20 cellular contexts compared by ENCODE assay signal in genomic region chr10:122230222-122230621, GRCh38. TPM values are rescaled to one million over a fixed set of nuclear protein-coding genes. Genes with fewer than 3 reads are reported as not detected.
"Had no signal": no experiment of that assay in that cellular context is flagged by ENCODE, and none has a peak within 500 bp of the region (broad histone marks: within the 10 kb centered on the region; RNA-seq: fewer than 3 reads in every experiment).

No MANE protein-coding gene starts in this region.

- H3K4me1 Mint-ChIP-seq: IgD-negative memory B cell had no signal

- ATAC-seq: K562, Right ventricle myocardium inferior, SK-N-SH treated with all-trans-retinoic acid at 6 μM for 48 hours had no signal

- H3K9me3 Mint-ChIP-seq: IgD-negative memory B cell had no signal

- H3K4me3 Mint-ChIP-seq: IgD-negative memory B cell had no signal

- FAIRE-seq: HTR-8/SVneo, K562 had no signal

- H3K27me3 ChIP-seq: SJCRH30 had no signal

- H3K4me3 ChIP-seq: K562, SJCRH30 had no signal

- H3K27ac Mint-ChIP-seq: IgD-negative memory B cell had no signal

- DNase-seq: Kasumi-1, MM.1S, NCI-H1105, NCI-H1417 treated with DMSO at 0.1 percent for 48 hours, NCI-H146, NCI-H1694 treated with DMSO at 0.1 percent for 48 hours, NCI-H1930, NCI-H2081, NCI-H2107, NCI-H2227 treated with DMSO at 0.1 percent for 48 hours, NCI-H524 treated with DMSO at 0.1 percent for 48 hours, NCI-H69, NCI-H774, SHP77 treated with DMSO at 0.1 percent for 48 hours, SJCRH30 had no signal

- H3K36me3 Mint-ChIP-seq: IgD-negative memory B cell had no signal

RNA-seq across cellular contexts. Expression of gene BTBD16, which starts 40.9 kb away (rescaled TPM):
- total RNA-seq: K562, Right ventricle myocardium inferior, SJCRH30 had no signal
